Comparison of ENCODE assay signal across 22 cellular contexts in genomic region chr19:11169896-11170678, GRCh38. TPM values are rescaled to one million over a fixed set of nuclear protein-coding genes. Genes with fewer than 3 reads are reported as not detected.
DNase-seq lines count a peak whose midpoint lies in the region; ATAC-seq and TF ChIP-seq lines count a peak whose summit lies in the region.
"Had no signal": no experiment of that assay in that cellular context is flagged by ENCODE, and none has a peak within 500 bp of the region (broad histone marks: within the 10 kb centered on the region; RNA-seq: fewer than 3 reads in every experiment).

No MANE protein-coding gene starts in this region.

- TF ChIP-seq CTCF in WTC11 (IDR thresholded peaks at IDR 0.05), result no peak
- TF ChIP-seq CTCF in upper lobe of right lung (IDR thresholded peaks at IDR 0.05), result no peak

- H3K9me3 Mint-ChIP-seq in WTC11, result no peaks in the 10 kb centered on the region
- H3K9me3 Mint-ChIP-seq: dendritic cell treated with granulocyte-macrophage colony-stimulating factor and Interleukin-4, amounts not matched to agents 40 ng/mL and 50 ng/mL, for 4 days had no signal

- peaks cover 23% of the 10 kb centered on the region for H3K36me3 Mint-ChIP-seq in WTC11

- H3K9me3 ChIP-seq in esophagus (ENCODE audit: control insufficient read depth in 2 of 2, insufficient read depth in 1 of 2, low read depth in 1 of 2, low read length in 1 of 2) (no peaks in the 10 kb centered on the region), muscle layer of colon (ENCODE audit: low read length) (no peaks in the 10 kb centered on the region), upper lobe of right lung (no peaks in the 10 kb centered on the region)
- H3K9me3 ChIP-seq: BLaER1 treated with 17β-estradiol and CSF1 and Interleukin-3, amounts not matched to agents 10 nM and 100 nM had no signal

- no peaks in the 10 kb centered on the region; the same call in 1 of the 2 replicates for H3K27me3 Mint-ChIP-seq in WTC11 (ENCODE audit: low read depth)
- H3K27me3 Mint-ChIP-seq: activated CD4-positive, alpha-beta T cell treated with anti-CD3 and anti-CD28 coated beads for 36 hours; dendritic cell treated with granulocyte-macrophage colony-stimulating factor and Interleukin-4, amounts not matched to agents 40 ng/mL and 50 ng/mL, for 4 days had no signal

- DNase-seq in WTC11 (ENCODE audit: low spot score) (no peak), upper lobe of right lung (no peak), DMS153 (lab: John Stamatoyannopoulos, UW) (no peak), dedifferentiated amniotic fluid mesenchymal stem cell (ENCODE audit: extremely low spot score) (no peak)
- DNase-seq: activated CD4-positive, alpha-beta T cell treated with anti-CD3 and anti-CD28 coated beads for 36 hours; activated gamma-delta T cell; anterior cingulate cortex; DMS 273 treated with DMSO at 0.1 percent for 48 hours; erythroblast; hippocampal formation; kidney glomerular epithelial cell; NCI-H1417 treated with DMSO at 0.1 percent for 48 hours; NCI-H2171 treated with DMSO at 0.1 percent for 48 hours; occipital lobe; stimulated activated CD4-positive, alpha-beta T cell treated with anti-CD3 and anti-CD28 coated beads, Interleukin-4, amount 100 ng/mL, for 24 hours had no signal

- intact Hi-C loops in upper lobe of right lung (cut with DNase I), result no loop called here

- WGBS in esophagus, 2 donors, result 81 to 84% methylated on average over 31 of the region's 31 CpGs

- peak overlapping the region; percentile 32; the same call in 1 of the 2 replicates for H3K27ac Mint-ChIP-seq in WTC11
- H3K27ac Mint-ChIP-seq: activated CD4-positive, alpha-beta T cell treated with anti-CD3 and anti-CD28 coated beads for 36 hours; dendritic cell treated with granulocyte-macrophage colony-stimulating factor and Interleukin-4, amounts not matched to agents 40 ng/mL and 50 ng/mL, for 4 days had no signal

- no peak overlapping the region for H3K4me3 Mint-ChIP-seq in WTC11
- H3K4me3 Mint-ChIP-seq: activated CD4-positive, alpha-beta T cell treated with anti-CD3 and anti-CD28 coated beads for 36 hours; dendritic cell treated with granulocyte-macrophage colony-stimulating factor and Interleukin-4, amounts not matched to agents 40 ng/mL and 50 ng/mL, for 4 days had no signal

- peaks cover 2 to 3% of the 10 kb centered on the region in 2 donors for H3K4me1 ChIP-seq in esophagus (ENCODE audit: control insufficient read depth in 2 of 2, insufficient read depth in 2 of 2, low read length in 1 of 2)
- H3K4me1 ChIP-seq in muscle layer of colon (ENCODE audit: insufficient read depth, low read length), result peaks cover 28% of the 10 kb centered on the region
- peaks cover 15% of the 10 kb centered on the region for H3K4me1 ChIP-seq in upper lobe of right lung
- H3K4me1 ChIP-seq: BLaER1 treated with 17β-estradiol and CSF1 and Interleukin-3, amounts not matched to agents 10 nM and 100 nM had no signal

- H3K4me1 Mint-ChIP-seq in WTC11, result no peaks in the 10 kb centered on the region
- H3K4me1 Mint-ChIP-seq: activated CD4-positive, alpha-beta T cell treated with anti-CD3 and anti-CD28 coated beads for 36 hours had no signal

- H3K4me3 ChIP-seq in esophagus (ENCODE audit: low read depth in 1 of 2, low read length in 2 of 2), result no peak overlapping the region
- no peak overlapping the region for H3K4me3 ChIP-seq in muscle layer of colon (ENCODE audit: low read depth in 1 of 2, low read length in 2 of 2)
- H3K4me3 ChIP-seq in upper lobe of right lung, result no peak overlapping the region
- H3K4me3 ChIP-seq: BLaER1 treated with 17β-estradiol and CSF1 and Interleukin-3, amounts not matched to agents 10 nM and 100 nM; skin epidermis had no signal

- peaks cover 0 to 35% of the 10 kb centered on the region in 2 donors for H3K36me3 ChIP-seq in esophagus (ENCODE audit: control insufficient read depth in 2 of 2, insufficient read depth in 2 of 2, low read length in 1 of 2)
- peaks cover 82% of the 10 kb centered on the region for H3K36me3 ChIP-seq in muscle layer of colon (ENCODE audit: insufficient read depth, low read length)
- peaks cover 89% of the 10 kb centered on the region for H3K36me3 ChIP-seq in upper lobe of right lung

- peak overlapping the region; percentile 8 to 28 for H3K27ac ChIP-seq in esophagus (ENCODE audit: low read depth in 2 of 2, low read length in 1 of 2)
- peak overlapping the region; percentile 32 for H3K27ac ChIP-seq in muscle layer of colon (ENCODE audit: low read depth, low read length)
- peak overlapping the region; percentile 13 for H3K27ac ChIP-seq in upper lobe of right lung
- H3K27ac ChIP-seq: BLaER1 treated with 17β-estradiol and CSF1 and Interleukin-3, amounts not matched to agents 10 nM and 100 nM had no signal

- ATAC-seq in WTC11, result no peak
- peak; percentile 7 for ATAC-seq in upper lobe of right lung
- no peak for ATAC-seq in HG03280 (IDR thresholded peaks at IDR 0.05; ENCODE audit: unreplicated experiment)
- ATAC-seq: activated CD4-positive, alpha-beta T cell treated with anti-CD3 and anti-CD28 coated beads for 36 hours; SK-N-SH treated with all-trans-retinoic acid at 6 μM for 48 hours had no signal

- CTCF ChIA-PET in WTC11 (lab: Charles Lee), result no interaction called here

- POLR2A ChIA-PET in WTC11 (lab: Charles Lee), result no interaction called here

- H3K27me3 ChIP-seq in esophagus (ENCODE audit: control insufficient read depth in 1 of 2, insufficient read depth in 2 of 2, low read length in 2 of 2), result no peaks in the 10 kb centered on the region
- H3K27me3 ChIP-seq in muscle layer of colon (ENCODE audit: control insufficient read depth in 1 of 2, insufficient read depth in 2 of 2, low read length in 2 of 2), result no peaks in the 10 kb centered on the region
- H3K27me3 ChIP-seq in upper lobe of right lung, result no peaks in the 10 kb centered on the region
- H3K27me3 ChIP-seq: BLaER1 treated with 17β-estradiol and CSF1 and Interleukin-3, amounts not matched to agents 10 nM and 100 nM had no signal

- H3K9ac ChIP-seq in muscle layer of colon (ENCODE audit: low read length), result no peak overlapping the region
- H3K9ac ChIP-seq: BLaER1 treated with 17β-estradiol and CSF1 and Interleukin-3, amounts not matched to agents 10 nM and 100 nM had no signal

TF ChIP-seq in WTC11, 78 proteins besides CTCF, POLR2A, EP300 and RAD21:
- TF ChIP-seq STAT6 (CRISPR knock-in tag; conservative IDR thresholded peaks at IDR 0.05; ENCODE audit: low read depth) (no peak), TEAD1 (CRISPR knock-in tag; IDR thresholded peaks at IDR 0.05) (no peak), FOXJ3 (CRISPR knock-in tag; IDR thresholded peaks at IDR 0.05; ENCODE audit: borderline replicate concordance) (no peak), MXD4 (CRISPR knock-in tag; IDR thresholded peaks at IDR 0.05; ENCODE audit: borderline replicate concordance) (no peak), GRHL2 (CRISPR knock-in tag; IDR thresholded peaks at IDR 0.05; ENCODE audit: insufficient replicate concordance, severe bottlenecking) (no peak), ZNF671 (CRISPR knock-in tag; IDR thresholded peaks at IDR 0.05) (no peak), MLX (CRISPR knock-in tag; IDR thresholded peaks at IDR 0.05) (no peak), GTF2I (CRISPR knock-in tag; conservative IDR thresholded peaks at IDR 0.05) (no peak), ZSCAN18 (CRISPR knock-in tag; IDR thresholded peaks at IDR 0.05) (no peak)
TF ChIP-seq in WTC11: peak in this region for 0.

RNA-seq across cellular contexts. Expression of gene SPC24, which starts 14.5 kb away (rescaled TPM):
- 52.0 to 62.2 TPM (median 58.3 TPM) in 3 replicates for total RNA-seq in WTC11 (2021)
- 10 to 100 TPM in 1 of 2 donors, 1 to 10 TPM in 1; 3.7 to 11.4 TPM for polyA plus RNA-seq in esophagus
- total RNA-seq in upper lobe of right lung, result 1.1 TPM

RNA-seq across cellular contexts. Expression of gene KANK2, which starts 27.3 kb away (rescaled TPM):
- total RNA-seq in WTC11 (2021) (31.8 to 35.1 TPM (median 33.2 TPM) in 3 replicates), upper lobe of right lung (268 TPM)
- polyA plus RNA-seq in esophagus, result 10 to 100 TPM; 33.1 to 53.9 TPM

Comparison
In these comparisons a context has a peak if more than half of its experiments do, and no peak if none do; other contexts are left out.
1. RNA of gene SPC24, which starts 14.5 kb away (total RNA-seq): 52.0 to 62.2 TPM in WTC11; 1.1 TPM in upper lobe of right lung (single experiment); every median in the first group is over 10 times any median in the second.
2. Peak in every context shown above with its lines, with median percentiles within 50 percentile points of each other: H3K27ac ChIP-seq.